8 cellular contexts compared by ENCODE assay signal in genomic region chrX:119399772-119400101, GRCh38. TPM values are rescaled to one million over a fixed set of nuclear protein-coding genes. Genes with fewer than 3 reads are reported as not detected.
DNase-seq lines count a peak whose midpoint lies in the region; ATAC-seq, FAIRE-seq and TF ChIP-seq lines count a peak whose summit lies in the region.

No MANE protein-coding gene starts in this region.

- DNase-seq in HCT116 (ENCODE audit: low read depth, low spot score) (no peak), hepatocyte (ENCODE audit: low spot score) (no peak), SJCRH30 (no peak), GF-D8 (lab: John Stamatoyannopoulos, UW) (no peak), D721Med (ENCODE audit: insufficient read length, low spot score) (no peak)
- DNase-seq in activated T-helper 1 cell treated with anti-CD3 and anti-CD28 coated beads, Interleukin-12 subunit alpha, Interleukin-12 subunit beta, Interleukin-2, Interleukin-4 antibody, amounts not matched to agents 30 ng/mL and 10 ng/mL and 1 ng/mL, durations not matched to agents 14 hours and 24 hours and 36 hours (ENCODE audit: low spot score): no peak

- intact Hi-C loops in HCT116 (cut with micrococcal nuclease): no loop called here
- intact Hi-C loops in activated T-helper 1 cell treated with anti-CD3 and anti-CD28 coated beads, Interleukin-12 subunit alpha, Interleukin-12 subunit beta, Interleukin-2, Interleukin-4 antibody, amounts not matched to agents 30 ng/mL and 10 ng/mL and 1 ng/mL, durations not matched to agents 14 hours and 24 hours and 36 hours (cut with micrococcal nuclease): loop anchor here (1.0 to 2.0 kb wide), 2 partner anchors 69 to 163 kb away; partner anchors contain the start of genes PGRMC1 and SLC25A5

- H3K27ac Mint-ChIP-seq in activated T-helper 1 cell treated with anti-CD3 and anti-CD28 coated beads, Interleukin-12 subunit alpha, Interleukin-12 subunit beta, Interleukin-2, Interleukin-4 antibody, amounts not matched to agents 30 ng/mL and 10 ng/mL and 1 ng/mL, durations not matched to agents 14 hours and 24 hours and 36 hours: no peak overlapping the region

- 0 out of 2 replicates have a peak, but pooled peaks have one; percentile 41 for ATAC-seq in HCT116

- RAD21 ChIA-PET in HCT116 (lab: Charles Lee; ENCODE audit: low non-redundant PET in 1 of 2, low total read pairs in 2 of 2, uncharacterized antibody in 2 of 2, unreplicated experiment in 2 of 2): no interaction called here

- BruUV-seq in HCT116 (replicated peaks; lab: Mats Ljungman, UMichigan): no TSS peak

- CTCF ChIA-PET in HCT116 (lab: Charles Lee): no interaction called here

- H3K4me1 ChIP-seq in BLaER1 (peaks cover 17% of the 10 kb centered on the region; the same call in 1 of the 2 replicates), HCT116 (ENCODE audit: control insufficient read depth in 1 of 2, insufficient read depth in 2 of 2, low read length in 2 of 2) (peaks cover 5 to 23% of the 10 kb centered on the region in 2 experiments; a peak in 3 of 4 replicates), hepatocyte (ENCODE audit: insufficient read depth) (peaks cover 4% of the 10 kb centered on the region), skeletal muscle satellite cell (ENCODE audit: control insufficient read depth, insufficient read depth, low read length) (peaks cover 12% of the 10 kb centered on the region), SJCRH30 (no peaks in the 10 kb centered on the region)

- H3K9me2 ChIP-seq in HCT116 (ENCODE audit: insufficient read depth): no peaks in the 10 kb centered on the region
- H3K9me2 ChIP-seq in hepatocyte (replicated peaks; ENCODE audit: insufficient read depth): no peaks in the 10 kb centered on the region

- TF ChIP-seq POLR2A in HCT116 (IDR thresholded peaks at IDR 0.05; ENCODE audit: borderline replicate concordance, extremely low read depth, insufficient read depth, insufficient read length): no peak

- H3K4me2 ChIP-seq in BLaER1 (peak overlapping the region; percentile 72), HCT116 (ENCODE audit: low read length) (peak overlapping the region; percentile 67), hepatocyte (peak overlapping the region; percentile 83), skeletal muscle satellite cell (ENCODE audit: low read length) (peak overlapping the region; percentile 80)

- H3K79me2 ChIP-seq in HCT116 (ENCODE audit: insufficient read depth, low read length) (peaks cover 6% of the 10 kb centered on the region), hepatocyte (peaks cover 3% of the 10 kb centered on the region)

- H3K36me3 ChIP-seq in BLaER1: no peaks in the 10 kb centered on the region
- H3K36me3 ChIP-seq in HCT116 (ENCODE audit: control insufficient read depth in 1 of 2, insufficient read depth in 2 of 2, low read length in 2 of 2): no peaks in the 10 kb centered on the region
- H3K36me3 ChIP-seq in hepatocyte (replicated peaks; ENCODE audit: insufficient read depth, low read depth): no peaks in the 10 kb centered on the region
- H3K36me3 ChIP-seq in skeletal muscle satellite cell (ENCODE audit: insufficient read depth, low read length): no peaks in the 10 kb centered on the region
- H3K36me3 ChIP-seq in SJCRH30: no peaks in the 10 kb centered on the region

- peaks cover 28% of the 10 kb centered on the region for H3K4me1 Mint-ChIP-seq in activated T-helper 1 cell treated with anti-CD3 and anti-CD28 coated beads, Interleukin-12 subunit alpha, Interleukin-12 subunit beta, Interleukin-2, Interleukin-4 antibody, amounts not matched to agents 30 ng/mL and 10 ng/mL and 1 ng/mL, durations not matched to agents 14 hours and 24 hours and 36 hours (ENCODE audit: low read depth)

- no peak for TF ChIP-seq CTCF in HCT116 (IDR thresholded peaks at IDR 0.05 in 2 of 3, conservative IDR thresholded peaks at IDR 0.05 in 1 of 3; ENCODE audit: borderline replicate concordance in 1 of 3, insufficient read depth in 1 of 3, low read depth in 2 of 3, low read length in 2 of 3)
- TF ChIP-seq CTCF in hepatocyte (IDR thresholded peaks at IDR 0.05; ENCODE audit: poor library complexity): no peak
- no peak for TF ChIP-seq CTCF in D721Med (IDR thresholded peaks at IDR 0.05; ENCODE audit: insufficient read depth, missing control alignments)

- peak overlapping the region; percentile 75 for H3K4me3 Mint-ChIP-seq in activated T-helper 1 cell treated with anti-CD3 and anti-CD28 coated beads, Interleukin-12 subunit alpha, Interleukin-12 subunit beta, Interleukin-2, Interleukin-4 antibody, amounts not matched to agents 30 ng/mL and 10 ng/mL and 1 ng/mL, durations not matched to agents 14 hours and 24 hours and 36 hours

- no peaks in the 10 kb centered on the region for H3K27me3 ChIP-seq in BLaER1
- H3K27me3 ChIP-seq in HCT116 (ENCODE audit: insufficient read depth, low read length): no peaks in the 10 kb centered on the region
- H3K27me3 ChIP-seq in hepatocyte: no peaks in the 10 kb centered on the region
- no peaks in the 10 kb centered on the region for H3K27me3 ChIP-seq in skeletal muscle satellite cell (ENCODE audit: control insufficient read depth, insufficient read depth, low read length)
- peaks cover 6% of the 10 kb centered on the region; the same call in 1 of the 2 replicates for H3K27me3 ChIP-seq in SJCRH30

- no peaks in the 10 kb centered on the region for H3K9me3 ChIP-seq in BLaER1
- no peaks in the 10 kb centered on the region for H3K9me3 ChIP-seq in HCT116 (ENCODE audit: control insufficient read depth in 1 of 2, insufficient read depth in 1 of 2, low read depth in 1 of 2, low read length in 2 of 2)
- H3K9me3 ChIP-seq in hepatocyte (ENCODE audit: low read depth): no peaks in the 10 kb centered on the region
- no peaks in the 10 kb centered on the region for H3K9me3 ChIP-seq in skeletal muscle satellite cell (replicated peaks; ENCODE audit: low read length)
- no peaks in the 10 kb centered on the region for H3K9me3 ChIP-seq in SJCRH30 (replicated peaks)

- FAIRE-seq in D721Med (lab: Jason Lieb, UNC): no peak

- H3K36me3 Mint-ChIP-seq in activated T-helper 1 cell treated with anti-CD3 and anti-CD28 coated beads, Interleukin-12 subunit alpha, Interleukin-12 subunit beta, Interleukin-2, Interleukin-4 antibody, amounts not matched to agents 30 ng/mL and 10 ng/mL and 1 ng/mL, durations not matched to agents 14 hours and 24 hours and 36 hours (ENCODE audit: low read depth): no peaks in the 10 kb centered on the region

- WGBS in hepatocyte (ENCODE audit: low lambda C conversion rate, missing lambda C conversion rate): 41% methylated on average over 11 of the region's 12 CpGs

- H3K4me3 ChIP-seq in BLaER1 (peak overlapping the region; percentile 69), HCT116 (replicated peaks in 1 of 2; ENCODE audit: low read depth in 1 of 2, low read length in 2 of 2) (peak overlapping the region; percentile 47 to 62), hepatocyte (peak overlapping the region; percentile 44), skeletal muscle satellite cell (ENCODE audit: low read length) (peak overlapping the region; percentile 71), SJCRH30 (no peak overlapping the region)

- POLR2A ChIA-PET in HCT116 (lab: Charles Lee): no interaction called here

- H3K27me3 Mint-ChIP-seq in activated T-helper 1 cell treated with anti-CD3 and anti-CD28 coated beads, Interleukin-12 subunit alpha, Interleukin-12 subunit beta, Interleukin-2, Interleukin-4 antibody, amounts not matched to agents 30 ng/mL and 10 ng/mL and 1 ng/mL, durations not matched to agents 14 hours and 24 hours and 36 hours (ENCODE audit: insufficient read depth): peaks cover 2% of the 10 kb centered on the region

- no peak for TF ChIP-seq RAD21 in HCT116 (IDR thresholded peaks at IDR 0.05; ENCODE audit: low read depth)

- no peak overlapping the region for H2AFZ ChIP-seq in HCT116 (ENCODE audit: low read depth, low read length, poor library complexity, severe bottlenecking)
- peak overlapping the region; percentile 75 for H2AFZ ChIP-seq in hepatocyte

- H4K20me1 ChIP-seq in BLaER1 (no peaks in the 10 kb centered on the region), HCT116 (ENCODE audit: insufficient read depth) (no peaks in the 10 kb centered on the region), hepatocyte (ENCODE audit: insufficient read depth, poor library complexity, severe bottlenecking) (no peaks in the 10 kb centered on the region)

- H3K27ac ChIP-seq in BLaER1 (peak overlapping the region; percentile 81; the same call in 1 of the 2 replicates), HCT116 (ENCODE audit: low read depth, low read length) (no peak overlapping the region; the same call in 1 of the 2 replicates), hepatocyte (peak overlapping the region; percentile 89), SJCRH30 (no peak overlapping the region)

- no peaks in the 10 kb centered on the region for H3K9me3 Mint-ChIP-seq in activated T-helper 1 cell treated with anti-CD3 and anti-CD28 coated beads, Interleukin-12 subunit alpha, Interleukin-12 subunit beta, Interleukin-2, Interleukin-4 antibody, amounts not matched to agents 30 ng/mL and 10 ng/mL and 1 ng/mL, durations not matched to agents 14 hours and 24 hours and 36 hours

- peak overlapping the region; percentile 79 for H3K9ac ChIP-seq in BLaER1
- H3K9ac ChIP-seq in HCT116 (ENCODE audit: low read length): peak overlapping the region; percentile 67
- H3K9ac ChIP-seq in skeletal muscle satellite cell (ENCODE audit: low read depth, low read length): peak overlapping the region; percentile 85

TF ChIP-seq in HCT116, 20 proteins besides CTCF, POLR2A, EP300 and RAD21:
- no peak for TF ChIP-seq SIN3A (IDR thresholded peaks at IDR 0.05; ENCODE audit: low read depth)
TF ChIP-seq in HCT116: peak in this region for 0.

RNA-seq across cellular contexts. Expression of gene SLC25A43, which starts 0.6 kb away (rescaled TPM):
- total RNA-seq in HCT116 (2021; ENCODE audit: unreplicated experiment) (14.1 TPM), hepatocyte (14.9 and 15.5 TPM in 2 replicates)
- 10.5 and 13.9 TPM in 2 replicates for polyA plus RNA-seq in HCT116 (2012)
- total RNA-seq in activated T-helper 1 cell treated with anti-CD3 and anti-CD28 coated beads, Interleukin-12 subunit alpha, Interleukin-12 subunit beta, Interleukin-2, Interleukin-4 antibody, amounts not matched to agents 30 ng/mL and 10 ng/mL and 1 ng/mL, durations not matched to agents 14 hours and 24 hours and 36 hours: 9.8 and 12.6 TPM in 2 replicates
- polyA plus RNA-seq in hepatocyte: 11.3 and 13.1 TPM in 2 replicates
- total RNA-seq in skeletal muscle satellite cell (2012; rRNA removed): 18.8 and 19.2 TPM in 2 replicates
- not detected in 2 replicates for total RNA-seq in SJCRH30 (2014; rRNA removed; shearing (Covaris generic))

Comparison
In these comparisons a context has a peak if more than half of its experiments do, and no peak if none do; other contexts are left out.
1. H3K27ac ChIP-seq: peak in BLaER1 (single experiment) and hepatocyte (single experiment); none in HCT116 (single experiment) and SJCRH30 (single experiment).
2. RNA of gene SLC25A43, which starts 0.6 kb away (total RNA-seq): 14.9 to 15.5 TPM in hepatocyte, 14.1 TPM in HCT116 (single experiment) and 9.8 to 12.6 TPM in activated T-helper 1 cell treated with anti-CD3 and anti-CD28 coated beads, Interleukin-12 subunit alpha, Interleukin-12 subunit beta, Interleukin-2, Interleukin-4 antibody, amounts not matched to agents 30 ng/mL and 10 ng/mL and 1 ng/mL, durations not matched to agents 14 hours and 24 hours and 36 hours; not detected in SJCRH30; every median in the first group is over 10 times any median in the second.
3. Peak in every context shown above with its lines, with median percentiles within 50 percentile points of each other: H3K4me2 ChIP-seq and H3K9ac ChIP-seq.